21 cellular contexts compared by ENCODE assay signal in genomic region chr12:34388636-34389377, GRCh38.
"Had no signal": no experiment of that assay in that cellular context is flagged by ENCODE, and none has a peak within 500 bp of the region (broad histone marks: within the 10 kb centered on the region; RNA-seq: fewer than 3 reads in every experiment).

No MANE protein-coding gene starts in this region.

- H3K9ac ChIP-seq: parathyroid adenoma had no signal

- H3K27me3 ChIP-seq: cardiac muscle cell, foreskin keratinocyte, hepatocyte, transverse colon had no signal

- H3K4me3 ChIP-seq: cardiac muscle cell, coronary artery, hepatocyte, lower lobe of right lung, smooth muscle cell, thoracic aorta, transverse colon had no signal

- ATAC-seq: foreskin keratinocyte; left lobe of liver; lower lobe of right lung; stimulated activated memory B cell treated with anti-CD40 and anti-IgM and Interleukin-4, amounts not matched to agents 10 μg/mL and 1 μg/mL and 100 μg/mL, for 72 hours; stimulated activated naive CD8-positive, alpha-beta T cell treated with anti-CD3 and anti-CD28 coated beads, Interleukin-15, amount 100 ng/mL, for 72 hours had no signal

- H3K4me1 ChIP-seq: foreskin keratinocyte, lower lobe of right lung, parathyroid adenoma, transverse colon had no signal

- DNase-seq: cerebellar nuclear complex; effector CD4-positive, alpha-beta T cell; endodermal cell; erythroblast; foreskin keratinocyte; kidney glomerular epithelial cell; midbrain; occipital lobe; stimulated activated CD4-positive, alpha-beta T cell treated with anti-CD3 and anti-CD28 coated beads, Interleukin-4, amount 100 ng/mL, for 1 hour; stimulated activated CD8-positive, alpha-beta memory T cell treated with anti-CD3 and anti-CD28 coated beads, Interleukin-4, amount 100 ng/mL, for 48 hours; stimulated activated naive CD8-positive, alpha-beta T cell treated with anti-CD3 and anti-CD28 coated beads, Interleukin-15, amount 100 ng/mL, for 72 hours; transverse colon had no signal

- H3K27ac ChIP-seq: cardiac muscle cell, coronary artery, foreskin keratinocyte, hepatocyte, lower lobe of right lung, parathyroid adenoma, thoracic aorta, transverse colon had no signal

- H3K36me3 ChIP-seq: cardiac muscle cell, lower lobe of right lung, thoracic aorta, transverse colon had no signal
